In the genomic region with DNA sequence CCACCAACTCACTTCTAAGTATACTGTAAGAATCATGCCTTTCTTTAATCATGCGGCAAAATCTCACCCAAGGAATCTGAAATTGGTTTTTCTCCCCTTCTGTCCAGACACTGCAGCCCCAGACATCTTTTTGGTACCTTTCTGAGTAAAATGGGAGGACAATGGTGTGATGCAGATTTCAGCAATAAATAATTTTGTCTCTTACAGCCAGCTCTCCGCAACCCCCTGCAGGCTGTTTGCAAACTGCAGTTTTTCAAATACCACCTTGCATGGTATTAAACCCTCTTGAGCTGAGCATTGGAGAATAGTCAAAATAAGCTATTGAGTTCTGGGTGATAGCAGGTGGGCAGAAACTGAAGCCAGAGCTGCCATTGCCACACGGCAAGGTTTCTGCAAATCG, we compare ENCODE assay signal across 9 cellular contexts. TPM values are rescaled to one million over a fixed set of nuclear protein-coding genes. Genes with fewer than 3 reads are reported as not detected.
DNase-seq lines count a peak whose midpoint lies in the region; ATAC-seq and TF ChIP-seq lines count a peak whose summit lies in the region.
"Had no signal": no experiment of that assay in that cellular context is flagged by ENCODE, and none has a peak within 500 bp of the region (broad histone marks: within the 10 kb centered on the region; RNA-seq: fewer than 3 reads in every experiment).

No MANE protein-coding gene starts in this region.

- no peak for ATAC-seq in GM18502 (IDR thresholded peaks at IDR 0.05; ENCODE audit: poor library complexity, unreplicated experiment)
- ATAC-seq in omental fat pad (ENCODE audit: low FRiP score): no peak
- no peak for ATAC-seq in HG03108 (IDR thresholded peaks at IDR 0.05; ENCODE audit: unreplicated experiment)

- peaks cover 0 to 3% (median 1%) of the 10 kb centered on the region in 4 donors for H3K4me1 ChIP-seq in esophagus muscularis mucosa
- H3K4me1 ChIP-seq: upper lobe of left lung had no signal

- no peak for TF ChIP-seq POLR2A in esophagus muscularis mucosa (IDR thresholded peaks at IDR 0.05; ENCODE audit: low read depth)

- peaks cover 0 to 10% (median 0%) of the 10 kb centered on the region in 4 donors for H3K27me3 ChIP-seq in esophagus muscularis mucosa
- H3K27me3 ChIP-seq: upper lobe of left lung had no signal

- peaks cover 0 to 3% (median 0%) of the 10 kb centered on the region in 4 donors for H3K9me3 ChIP-seq in esophagus muscularis mucosa
- H3K9me3 ChIP-seq: upper lobe of left lung had no signal

- peak; percentile 44 to 65 for DNase-seq in NCI-H524 (lab: John Stamatoyannopoulos, UW)
- no peak for DNase-seq in esophagus muscularis mucosa (ENCODE audit: extremely low spot score)
- DNase-seq in pons (ENCODE audit: low spot score): peak; percentile 28
- no peak for DNase-seq in omental fat pad (ENCODE audit: low spot score)
- DNase-seq in NCI-H774 (lab: John Stamatoyannopoulos, UW): no peak
- DNase-seq: upper lobe of left lung had no signal

- TF ChIP-seq CTCF in GM12872 (IDR thresholded peaks at IDR 0.05; ENCODE audit: insufficient read depth, low read depth, low read length) (peak; percentile 25; the same call in 1 of the 3 replicates), esophagus muscularis mucosa (IDR thresholded peaks at IDR 0.05) (peak; percentile 34 to 50 (median 34)), omental fat pad (IDR thresholded peaks at IDR 0.05) (no peak)

- no peaks in the 10 kb centered on the region for H3K36me3 ChIP-seq in esophagus muscularis mucosa
- H3K36me3 ChIP-seq: upper lobe of left lung had no signal

- 84% methylated on average over 4 of the region's 4 CpGs for WGBS in esophagus muscularis mucosa

- TF ChIP-seq EP300 in esophagus muscularis mucosa (IDR thresholded peaks at IDR 0.05): no peak

- H3K27ac ChIP-seq in esophagus muscularis mucosa (replicated peaks in 1 of 4): no peak overlapping the region
- H3K27ac ChIP-seq: upper lobe of left lung had no signal

- no peak overlapping the region for H3K4me3 ChIP-seq in esophagus muscularis mucosa
- H3K4me3 ChIP-seq: upper lobe of left lung had no signal

- intact Hi-C loops in esophagus muscularis mucosa (cut with DNase I): loop anchor here (5.0 kb wide), 1 partner anchor 181 kb away; no protein-coding TSS in a partner anchor

RNA-seq across cellular contexts. Expression of gene GPR39, which starts 32.2 kb away (rescaled TPM):
- total RNA-seq in esophagus muscularis mucosa (1 to 10 TPM in 1 of 4 donors, under 1 TPM in 1, not detected in 2; 0.13 to 1.3 TPM), omental fat pad (not detected)

Comparison
In these comparisons a context has a peak if more than half of its experiments do, and no peak if none do; other contexts are left out.
1. CTCF ChIP-seq: peak in GM12872 (single experiment) and esophagus muscularis mucosa (3 of 3); none in omental fat pad (0 of 3).
2. DNase-seq: peak in NCI-H524 (2 of 2) and pons (single experiment); none in esophagus muscularis mucosa (single experiment), omental fat pad (single experiment) and NCI-H774 (single experiment).